ENCODE assay signal across 11 cellular contexts in genomic region chr10:94076325-94076841, GRCh38.
A peak's percentile ranks its signal among the peaks of the same experiment; 100 is the strongest.
DNase-seq lines count a peak whose midpoint lies in the region; ATAC-seq and TF ChIP-seq lines count a peak whose summit lies in the region.
"Had no signal": no experiment of that assay in that cellular context is flagged by ENCODE, and none has a peak within 500 bp of the region (broad histone marks: within the 10 kb centered on the region; RNA-seq: fewer than 3 reads in every experiment).

No MANE protein-coding gene starts in this region.

- H3K4me1 ChIP-seq in right lobe of liver, result peaks cover 0 to 5% (median 0%) of the 10 kb centered on the region in 4 donors

- DNase-seq in HuH-7 (ENCODE audit: low spot score) (peak; percentile 48), dedifferentiated amniotic fluid mesenchymal stem cell (ENCODE audit: extremely low spot score) (peak; percentile 88), right lobe of liver (peak in 2 of 3 donors; percentile 21 to 60), activated gamma-delta T cell (lab: John Stamatoyannopoulos, UW) (no peak), NCI-H2227 treated with DMSO at 0.1 percent for 48 hours (lab: John Stamatoyannopoulos, UW) (no peak)
- DNase-seq: activated CD8-positive, alpha-beta memory T cell treated with anti-CD3 and anti-CD28 coated beads, Interleukin-2, amount 50 U/mL, for 48 hours; Calu3; NCI-H1930 had no signal

- H3K36me3 ChIP-seq in right lobe of liver, result no peaks in the 10 kb centered on the region

- H3K27me3 ChIP-seq in right lobe of liver, result no peaks in the 10 kb centered on the region

- intact Hi-C loops in right lobe of liver (cut with DNase I), result no loop called here

- no peak for TF ChIP-seq POLR2A in right lobe of liver (IDR thresholded peaks at IDR 0.05)

- H3K27ac ChIP-seq in 22Rv1 (no peak overlapping the region), right lobe of liver (peak overlapping the region in 1 of 3 donors; percentile 5)

- WGBS in right lobe of liver (ENCODE audit: insufficient coverage, low coverage, low lambda C conversion rate, missing lambda C conversion rate), result 12% methylated on average over 1 of the region's 2 CpGs

- H3K4me3 ChIP-seq in right lobe of liver, result no peak overlapping the region

- peak; percentile 96 to 99 (median 98) for ATAC-seq in right lobe of liver
- no peak for ATAC-seq in HG03095 (IDR thresholded peaks at IDR 0.05; ENCODE audit: unreplicated experiment)
- no peak for ATAC-seq in HG03442 (IDR thresholded peaks at IDR 0.05; ENCODE audit: unreplicated experiment)

- H3K9me3 ChIP-seq in right lobe of liver, result peaks cover 0 to 6% (median 0%) of the 10 kb centered on the region in 4 donors

- TF ChIP-seq CTCF in 22Rv1 (IDR thresholded peaks at IDR 0.05) (peak; percentile 18; the same call in 1 of the 2 replicates), right lobe of liver (IDR thresholded peaks at IDR 0.05) (peak; percentile 50 to 62 (median 58))

Comparison
In these comparisons a context has a peak if more than half of its experiments do, and no peak if none do; other contexts are left out.
1. DNase-seq: peak in HuH-7 (single experiment), dedifferentiated amniotic fluid mesenchymal stem cell (single experiment) and right lobe of liver (2 of 3); none in activated gamma-delta T cell (single experiment) and NCI-H2227 treated with DMSO at 0.1 percent for 48 hours (single experiment).
2. ATAC-seq: peak in right lobe of liver (4 of 4); none in HG03095 (single experiment) and HG03442 (single experiment).